8 cellular contexts compared by ENCODE assay signal in genomic region chr12:57454566-57455373, GRCh38. TPM values are rescaled to one million over a fixed set of nuclear protein-coding genes. Genes with fewer than 3 reads are reported as not detected.
A peak's percentile ranks its signal among the peaks of the same experiment; 100 is the strongest.
DNase-seq lines count a peak whose midpoint lies in the region; ATAC-seq, FAIRE-seq and TF ChIP-seq lines count a peak whose summit lies in the region.

Gene INHBE, plus strand, starts transcription at chr12:57455307. Its CDS starts 230 bp downstream, at chr12:57455537.

- H4K91ac ChIP-seq in IMR-90 (ENCODE audit: insufficient read depth, low read depth, low read length): peak within 1 kb of the TSS; percentile 99

- H2BK120ac ChIP-seq in IMR-90 (ENCODE audit: low read depth, low read length): peak within 1 kb of the TSS; percentile 97

- peak within 1 kb of the TSS; percentile 99 for H2AK5ac ChIP-seq in IMR-90 (ENCODE audit: low read depth, low read length)

- H3K4me3 ChIP-seq in IMR-90 (ENCODE audit: insufficient read depth, low read depth, low read length): no peak within 1 kb of the TSS

- no peak for FAIRE-seq in GM12891 (lab: Jason Lieb, UNC)

- H3K4me1 ChIP-seq in IMR-90 (ENCODE audit: control insufficient read depth, insufficient read depth, low read length): peaks cover 36% of the 10 kb centered on the region

- peaks cover 28% of the 10 kb centered on the region for H3K9me1 ChIP-seq in IMR-90 (ENCODE audit: insufficient read depth, low read length)

- intact Hi-C loops in IMR-90 (cut with micrococcal nuclease): loop anchor here (5.0 kb wide), 2 partner anchors 82 to 238 kb away; partner anchors contain the start of gene OS9

- H3K27me3 ChIP-seq in IMR-90 (ENCODE audit: control insufficient read depth, insufficient read depth, low read length): no peaks in the 10 kb centered on the region

- no peak for TF ChIP-seq CTCF in IMR-90 (conservative IDR thresholded peaks at IDR 0.05; ENCODE audit: low read depth, low read length)

- H3K23ac ChIP-seq in IMR-90 (ENCODE audit: low read depth, low read length): peak within 1 kb of the TSS; percentile 94

- CTCF ChIA-PET in IMR-90 (lab: Yijun Ruan, JAX): interaction anchor here (0.7 to 1.4 kb wide), 5 partner anchors 13 to 190 kb away, joined by 3 to 5 read pairs (median 3); no protein-coding TSS in a partner anchor

- peak within 1 kb of the TSS; percentile 84 for H3K56ac ChIP-seq in IMR-90 (ENCODE audit: extremely low read depth, insufficient read depth, low read length)

- no peaks in the 10 kb centered on the region for H3K36me3 ChIP-seq in IMR-90 (ENCODE audit: control insufficient read depth, insufficient read depth, low read length)

- TF ChIP-seq RAD21 in IMR-90 (IDR thresholded peaks at IDR 0.05; ENCODE audit: low read length): no peak

- peak within 1 kb of the TSS; percentile 89 for H2BK20ac ChIP-seq in IMR-90 (ENCODE audit: low read depth, low read length)

- H2AK9ac ChIP-seq in IMR-90 (replicated peaks; ENCODE audit: low read depth, low read length, poor library complexity): peak within 1 kb of the TSS; percentile 92

- POLR2A ChIA-PET in IMR-90 (lab: Charles Lee; ENCODE audit: unreplicated experiment): interaction anchor here (0.6 to 1.4 kb wide), 3 partner anchors 120 to 215 kb away, joined by 3 to 13 read pairs (median 4); no protein-coding TSS in a partner anchor

- H2BK15ac ChIP-seq in IMR-90 (ENCODE audit: low read depth, low read length): peak within 1 kb of the TSS; percentile 96; the same call in 2 of the 3 replicates

- H2AFZ ChIP-seq in IMR-90 (replicated peaks; ENCODE audit: low read length, poor library complexity): peak within 1 kb of the TSS; percentile 84

- peak within 1 kb of the TSS; percentile 73 for H3K27ac ChIP-seq in IMR-90 (ENCODE audit: insufficient read depth, low read length)

- peak; percentile 50 for ATAC-seq in IMR-90 (ENCODE audit: low read depth)
- ATAC-seq in HG02623 (IDR thresholded peaks at IDR 0.05; ENCODE audit: unreplicated experiment): no peak

- peak within 1 kb of the TSS; percentile 73 for H2BK5ac ChIP-seq in IMR-90 (ENCODE audit: low read depth, low read length, poor library complexity, severe bottlenecking)

- peak within 1 kb of the TSS; percentile 91 for H3K14ac ChIP-seq in IMR-90 (replicated peaks; ENCODE audit: low read depth, low read length)

- no peaks in the 10 kb centered on the region for H4K20me1 ChIP-seq in IMR-90 (ENCODE audit: insufficient read depth, low read length)

- no peaks in the 10 kb centered on the region for H3K9me3 ChIP-seq in IMR-90 (ENCODE audit: control insufficient read depth, insufficient read depth, low read length)

- H3K4me2 ChIP-seq in IMR-90 (ENCODE audit: low read depth, low read length): peak within 1 kb of the TSS; percentile 33; the same call in 1 of the 2 replicates

- in situ Hi-C loops in IMR-90 (cut with MboI; ENCODE audit: low sequenced_read_pairs): loop anchor here (5.0 kb wide), 2 partner anchors 142 to 187 kb away; no protein-coding TSS in a partner anchor

- H3K9ac ChIP-seq in IMR-90 (ENCODE audit: low read depth, low read length): peak within 1 kb of the TSS; percentile 48

- 83% methylated on average over 1 of the region's 10 CpGs; no CpG with 5 or more reads in 1 of the 2 experiments for WGBS in IMR-90 (ENCODE audit: extremely low coverage in 2 of 2, insufficient read length in 1 of 2), 2 experiments

- TF ChIP-seq POLR2A in IMR-90 (IDR thresholded peaks at IDR 0.05; ENCODE audit: low read depth, low read length) (no peak), GM12891 (IDR thresholded peaks at IDR 0.05; ENCODE audit: low read depth, low read length) (no peak)

- H4K5ac ChIP-seq in IMR-90 (ENCODE audit: low read depth, low read length): peak within 1 kb of the TSS; percentile 51; the same call in 1 of the 2 replicates

- H3K79me1 ChIP-seq in IMR-90 (ENCODE audit: low read depth in 1 of 2, low read length in 2 of 2): peaks cover 0 to 16% of the 10 kb centered on the region in 2 experiments; a peak in 1 of 4 replicates

- peak within 1 kb of the TSS; percentile 83 to 96 for H4K8ac ChIP-seq in IMR-90 (ENCODE audit: low read depth in 2 of 2, low read length in 2 of 2)

- DNase-seq in DMS 273 (lab: John Stamatoyannopoulos, UW; ENCODE audit: unreplicated experiment): peak; percentile 97
- DNase-seq in IMR-90: peak; percentile 96
- DNase-seq in UCSD-AML1 (lab: John Stamatoyannopoulos, UW; ENCODE audit: unreplicated experiment): peak; percentile 34
- peak; percentile 6 for DNase-seq in kidney glomerular epithelial cell (lab: John Stamatoyannopoulos, UW)
- DNase-seq in amygdala (lab: John Stamatoyannopoulos, UW): no peak
- no peak for DNase-seq in GM12891 (ENCODE audit: insufficient read length, low spot score)
- no peak for DNase-seq in anterior cingulate cortex (lab: John Stamatoyannopoulos, UW)

- BruUV-seq in IMR-90 (replicated peaks; lab: Mats Ljungman, UMichigan): no TSS peak

- peak within 1 kb of the TSS; percentile 97 for H3K4ac ChIP-seq in IMR-90 (ENCODE audit: low read depth, low read length)

- dilution Hi-C loops in IMR-90 (cut with HindIII; ENCODE audit: low sequenced_read_pairs, unreplicated experiment): no loop called here

- H3K18ac ChIP-seq in IMR-90 (ENCODE audit: low read depth, low read length): peak within 1 kb of the TSS; percentile 22

TF ChIP-seq in IMR-90, 13 proteins besides CTCF, POLR2A, EP300 and RAD21 (continues in another document):
- no peak for TF ChIP-seq MAFK (IDR thresholded peaks at IDR 0.05; ENCODE audit: low read depth, low read length)
- TF ChIP-seq BHLHE40 (IDR thresholded peaks at IDR 0.05; ENCODE audit: low read depth, low read length): peak; percentile 11; the same call in 1 of the 2 replicates
- TF ChIP-seq FOS (IDR thresholded peaks at IDR 0.05; ENCODE audit: low read depth, low read length): 0 out of 2 replicates have a peak, but pooled peaks have one; percentile 41
- TF ChIP-seq MXI1 (IDR thresholded peaks at IDR 0.05; ENCODE audit: borderline replicate concordance, low read depth, low read length): no peak
- TF ChIP-seq NFE2L2 (IDR thresholded peaks at IDR 0.05; ENCODE audit: low read depth, low read length): no peak
- TF ChIP-seq RCOR1 (IDR thresholded peaks at IDR 0.05; ENCODE audit: insufficient replicate concordance, low read length): peak; percentile 43
- TF ChIP-seq CEBPB (IDR thresholded peaks at IDR 0.05; ENCODE audit: low read depth, low read length): peak; percentile 96
- TF ChIP-seq SMC3 (IDR thresholded peaks at IDR 0.05; ENCODE audit: low read depth, low read length): no peak
- peak; percentile 79; the same call in 1 of the 2 replicates for TF ChIP-seq MAZ (IDR thresholded peaks at IDR 0.05; ENCODE audit: borderline replicate concordance, low read depth, low read length)
- TF ChIP-seq, protein P1, sequence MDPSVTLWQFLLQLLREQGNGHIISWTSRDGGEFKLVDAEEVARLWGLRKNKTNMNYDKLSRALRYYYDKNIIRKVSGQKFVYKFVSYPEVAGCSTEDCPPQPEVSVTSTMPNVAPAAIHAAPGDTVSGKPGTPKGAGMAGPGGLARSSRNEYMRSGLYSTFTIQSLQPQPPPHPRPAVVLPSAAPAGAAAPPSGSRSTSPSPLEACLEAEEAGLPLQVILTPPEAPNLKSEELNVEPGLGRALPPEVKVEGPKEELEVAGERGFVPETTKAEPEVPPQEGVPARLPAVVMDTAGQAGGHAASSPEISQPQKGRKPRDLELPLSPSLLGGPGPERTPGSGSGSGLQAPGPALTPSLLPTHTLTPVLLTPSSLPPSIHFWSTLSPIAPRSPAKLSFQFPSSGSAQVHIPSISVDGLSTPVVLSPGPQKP (IDR thresholded peaks at IDR 0.05; ENCODE audit: borderline replicate concordance, low read depth, low read length): no peak
- TF ChIP-seq RFX5 (IDR thresholded peaks at IDR 0.05; ENCODE audit: low read depth, low read length): no peak
- TF ChIP-seq CHD1 (IDR thresholded peaks at IDR 0.05; ENCODE audit: low read depth, low read length): no peak

TF ChIP-seq in GM12891, 5 proteins besides CTCF, POLR2A, EP300 and RAD21:
- TF ChIP-seq POLR2AphosphoS5 (IDR thresholded peaks at IDR 0.05; ENCODE audit: low read depth, low read length) (no peak), POU2F2 (IDR thresholded peaks at IDR 0.05; ENCODE audit: low read depth, low read length) (no peak), PAX5 (IDR thresholded peaks at IDR 0.05; ENCODE audit: insufficient read depth, low read length, severe bottlenecking) (no peak), TAF1 (IDR thresholded peaks at IDR 0.05; ENCODE audit: low read depth, low read length) (no peak)

RNA-seq across cellular contexts. Expression of gene INHBE, which starts in this region (rescaled TPM):
- 0.56 and 0.90 TPM in 2 replicates for total RNA-seq in IMR-90 (2012; rRNA removed)
- polyA plus RNA-seq in IMR-90 (2012; rRNA removed): 1.2 and 1.7 TPM in 2 replicates
- polyA plus RNA-seq in IMR-90 (2012; cell fraction: cytosol; rRNA removed): 1.1 and 3.8 TPM in 2 replicates
- 1.0 and 1.4 TPM in 2 replicates for polyA plus RNA-seq in IMR-90 (2012; cell fraction: nucleus; rRNA removed; ENCODE audit: low replicate concordance)
- 0.41 TPM for polyA plus RNA-seq in GM12891 (2012; ENCODE audit: low read depth, missing spikeins)

Comparison
In these comparisons a context has a peak if more than half of its experiments do, and no peak if none do; other contexts are left out.
1. DNase-seq: peak in DMS 273 (single experiment), IMR-90 (single experiment), UCSD-AML1 (single experiment) and kidney glomerular epithelial cell (single experiment); none in amygdala (0 of 56), GM12891 (single experiment) and anterior cingulate cortex (0 of 58).